In the genomic region with DNA sequence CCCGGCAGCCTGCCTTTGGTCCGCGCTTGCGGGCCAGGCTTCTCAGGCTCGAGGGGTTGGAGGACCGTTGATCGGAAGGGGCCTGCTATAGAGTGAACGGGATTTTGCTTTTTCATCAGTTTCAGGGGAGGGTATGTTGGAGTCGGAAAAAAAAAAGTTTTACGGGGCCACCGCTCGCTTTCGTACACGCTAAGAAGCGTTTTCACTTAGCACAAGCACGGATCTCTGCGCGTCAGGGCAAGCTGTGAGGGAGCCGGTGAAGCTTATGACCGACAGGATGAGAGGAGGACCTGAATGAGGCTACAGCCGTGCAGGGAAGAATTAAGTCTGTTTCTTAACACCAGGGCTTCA, we compare ENCODE assay signal across 8 cellular contexts. TPM values are rescaled to one million over a fixed set of nuclear protein-coding genes. Genes with fewer than 3 reads are reported as not detected.
DNase-seq lines count a peak whose midpoint lies in the region; ATAC-seq and TF ChIP-seq lines count a peak whose summit lies in the region.

No MANE protein-coding gene starts in this region.

- peaks cover 33% of the 10 kb centered on the region for H3K4me1 Mint-ChIP-seq in activated CD8-positive, alpha-beta memory T cell treated with anti-CD3 and anti-CD28 coated beads, Interleukin-2, amount 10 ng/mL, durations not matched to agents 7 days and 5 days

- no peak overlapping the region for H3K27ac Mint-ChIP-seq in activated CD8-positive, alpha-beta memory T cell treated with anti-CD3 and anti-CD28 coated beads, Interleukin-2, amount 10 ng/mL, durations not matched to agents 7 days and 5 days

- H3K27ac ChIP-seq in esophagus muscularis mucosa (replicated peaks in 1 of 4): peak overlapping the region; percentile 93 to 95 (median 94)

- H3K9me3 ChIP-seq in esophagus muscularis mucosa: no peaks in the 10 kb centered on the region

- H3K9me3 Mint-ChIP-seq in activated CD8-positive, alpha-beta memory T cell treated with anti-CD3 and anti-CD28 coated beads, Interleukin-2, amount 10 ng/mL, durations not matched to agents 7 days and 5 days (ENCODE audit: low read depth): no peaks in the 10 kb centered on the region

- no peak for TF ChIP-seq EP300 in esophagus muscularis mucosa (IDR thresholded peaks at IDR 0.05)

- TF ChIP-seq CTCF in esophagus muscularis mucosa (IDR thresholded peaks at IDR 0.05): no peak

- no peaks in the 10 kb centered on the region for H3K27me3 Mint-ChIP-seq in activated CD8-positive, alpha-beta memory T cell treated with anti-CD3 and anti-CD28 coated beads, Interleukin-2, amount 10 ng/mL, durations not matched to agents 7 days and 5 days

- peak overlapping the region; percentile 78 to 93 (median 92) for H3K4me3 ChIP-seq in esophagus muscularis mucosa

- H3K4me1 ChIP-seq in esophagus muscularis mucosa: peaks cover 26 to 52% (median 48%) of the 10 kb centered on the region in 4 donors

- ATAC-seq in activated CD8-positive, alpha-beta memory T cell treated with anti-CD3 and anti-CD28 coated beads, Interleukin-2, amount 10 ng/mL, durations not matched to agents 7 days and 5 days: peak; percentile 6
- peak; percentile 3 for ATAC-seq in HG02943 (IDR thresholded peaks at IDR 0.05; ENCODE audit: low read depth, unreplicated experiment)

- CTCF ChIA-PET in activated CD8-positive, alpha-beta memory T cell treated with anti-CD3 and anti-CD28 coated beads, Interleukin-2, amount 10 ng/mL, durations not matched to agents 7 days and 5 days (lab: Charles Lee): interaction anchor here (1.4 kb wide), 1 partner anchor 281 kb away, joined by 4 read pairs; no protein-coding TSS in a partner anchor

- WGBS in esophagus muscularis mucosa: under 1% methylated on average over 21 of the region's 21 CpGs

- peaks cover 0 to 4% (median 1%) of the 10 kb centered on the region in 4 donors for H3K36me3 ChIP-seq in esophagus muscularis mucosa

- intact Hi-C loops in esophagus muscularis mucosa (cut with DNase I): loop anchor here (5.0 to 10.0 kb wide), 3 partner anchors 51 to 282 kb away; partner anchors contain the start of genes ASAP2 and IAH1

- TF ChIP-seq POLR2A in esophagus muscularis mucosa (IDR thresholded peaks at IDR 0.05; ENCODE audit: low read depth): no peak

- DNase-seq in activated CD8-positive, alpha-beta memory T cell treated with anti-CD3 and anti-CD28 coated beads, Interleukin-2, amount 10 ng/mL, durations not matched to agents 7 days and 5 days: peak; percentile 58
- DNase-seq in activated CD8-positive, alpha-beta memory T cell treated with anti-CD3 and anti-CD28 coated beads, Interleukin-2, amount 50 U/mL, for 48 hours: no peak
- peak; percentile 4 for DNase-seq in T-helper 9 cell
- no peak for DNase-seq in esophagus muscularis mucosa (ENCODE audit: extremely low spot score)
- DNase-seq in pons (ENCODE audit: low spot score): peak; percentile 20
- DNase-seq in OCI-M2 (lab: John Stamatoyannopoulos, UW; ENCODE audit: unreplicated experiment): no peak
- no peak for DNase-seq in NCI-H1417 treated with DMSO at 0.1 percent for 48 hours (lab: John Stamatoyannopoulos, UW)

- H3K4me3 Mint-ChIP-seq in activated CD8-positive, alpha-beta memory T cell treated with anti-CD3 and anti-CD28 coated beads, Interleukin-2, amount 10 ng/mL, durations not matched to agents 7 days and 5 days: no peak overlapping the region

- no peaks in the 10 kb centered on the region for H3K27me3 ChIP-seq in esophagus muscularis mucosa

- peaks cover 14% of the 10 kb centered on the region for H3K36me3 Mint-ChIP-seq in activated CD8-positive, alpha-beta memory T cell treated with anti-CD3 and anti-CD28 coated beads, Interleukin-2, amount 10 ng/mL, durations not matched to agents 7 days and 5 days

RNA-seq across cellular contexts. Expression of gene CPSF3, which starts 0.4 kb away (rescaled TPM):
- 10 to 100 TPM; 57.9 to 64.6 TPM for total RNA-seq in activated CD8-positive, alpha-beta memory T cell treated with anti-CD3 and anti-CD28 coated beads, Interleukin-2, amount 10 ng/mL, durations not matched to agents 7 days and 5 days
- 10 to 100 TPM; 18.3 to 22.8 (median 20.7) TPM for total RNA-seq in esophagus muscularis mucosa

RNA-seq across cellular contexts. Expression of gene ITGB1BP1, which starts 0.6 kb away (rescaled TPM):
- total RNA-seq in activated CD8-positive, alpha-beta memory T cell treated with anti-CD3 and anti-CD28 coated beads, Interleukin-2, amount 10 ng/mL, durations not matched to agents 7 days and 5 days: 100 to 1,000 TPM; 137 to 164 TPM
- total RNA-seq in esophagus muscularis mucosa: 10 to 100 TPM; 59.6 to 91.4 (median 66.1) TPM

RNA-seq across cellular contexts. Expression of gene IAH1, which starts 50.5 kb away (rescaled TPM):
- total RNA-seq in activated CD8-positive, alpha-beta memory T cell treated with anti-CD3 and anti-CD28 coated beads, Interleukin-2, amount 10 ng/mL, durations not matched to agents 7 days and 5 days: 10 to 100 TPM; 71.3 to 72.1 TPM
- total RNA-seq in esophagus muscularis mucosa: 100 to 1,000 TPM in 1 of 4 donors, 10 to 100 TPM in 3; 53.0 to 101 (median 66.8) TPM

Comparison
In these comparisons a context has a peak if more than half of its experiments do, and no peak if none do; other contexts are left out.
1. DNase-seq: peak in activated CD8-positive, alpha-beta memory T cell treated with anti-CD3 and anti-CD28 coated beads, Interleukin-2, amount 10 ng/mL, durations not matched to agents 7 days and 5 days (single experiment), T-helper 9 cell (single experiment) and pons (single experiment); none in activated CD8-positive, alpha-beta memory T cell treated with anti-CD3 and anti-CD28 coated beads, Interleukin-2, amount 50 U/mL, for 48 hours (single experiment), esophagus muscularis mucosa (single experiment), OCI-M2 (single experiment) and NCI-H1417 treated with DMSO at 0.1 percent for 48 hours (single experiment).